ENCODE assay signal across 22 cellular contexts in the genomic region with DNA sequence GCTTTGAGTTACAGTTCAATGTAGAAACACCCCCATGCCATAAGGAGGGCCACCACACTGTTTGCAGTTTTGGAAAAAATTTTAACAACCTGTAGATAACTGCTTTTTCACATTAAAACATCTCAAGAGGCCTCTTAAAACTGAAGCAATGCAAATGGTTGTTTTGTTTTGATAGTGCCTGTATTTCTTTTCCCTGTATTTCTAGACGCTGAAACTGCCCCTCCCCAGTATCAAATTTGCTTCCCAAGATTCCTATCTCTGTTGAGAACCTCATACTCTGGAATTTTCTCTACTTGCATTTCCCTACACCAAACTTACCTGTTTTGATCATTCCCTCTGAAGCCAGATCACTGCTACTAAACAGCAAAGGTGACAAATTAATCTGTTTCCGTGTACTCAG.
"Had no signal": no experiment of that assay in that cellular context is flagged by ENCODE, and none has a peak within 500 bp of the region (broad histone marks: within the 10 kb centered on the region; RNA-seq: fewer than 3 reads in every experiment).

No MANE protein-coding gene starts in this region.

- H3K36me3 ChIP-seq: esophagus muscularis mucosa, gastroesophageal sphincter, heart left ventricle, left lung, lower lobe of right lung had no signal

- H3K36me3 Mint-ChIP-seq: immature natural killer cell; naive thymus-derived CD4-positive, alpha-beta T cell had no signal

- H3K27ac Mint-ChIP-seq: immature natural killer cell; naive thymus-derived CD4-positive, alpha-beta T cell had no signal

- H3K27ac ChIP-seq: coronary artery, esophagus muscularis mucosa, foreskin keratinocyte, gastroesophageal sphincter, heart left ventricle, hepatocyte, left lung, lower lobe of right lung had no signal

- DNase-seq: dermis blood vessel endothelial cell; dorsolateral prefrontal cortex; effector CD4-positive, alpha-beta T cell; effector memory CD4-positive, alpha-beta T cell; foreskin keratinocyte; heart left ventricle; hypothalamus; immature natural killer cell; islet precursor cell; kidney; kidney glomerular epithelial cell; left colon; left lung; left ventricle myocardium superior; lower lobe of right lung; mesenchymal stem cell; midbrain; naive thymus-derived CD4-positive, alpha-beta T cell had no signal

- ATAC-seq: gastroesophageal sphincter; heart left ventricle; left colon; left lung; left ventricle myocardium superior; lower lobe of right lung; naive thymus-derived CD4-positive, alpha-beta T cell had no signal

- H3K4me1 ChIP-seq: esophagus muscularis mucosa, foreskin keratinocyte, gastroesophageal sphincter, left lung, lower lobe of right lung had no signal

- H3K4me3 ChIP-seq: coronary artery, dorsolateral prefrontal cortex, esophagus muscularis mucosa, gastroesophageal sphincter, heart left ventricle, hepatocyte, left lung, lower lobe of right lung had no signal

- H3K4me3 Mint-ChIP-seq: immature natural killer cell; naive thymus-derived CD4-positive, alpha-beta T cell had no signal

- H3K9me3 ChIP-seq: esophagus muscularis mucosa, gastroesophageal sphincter, heart left ventricle, left lung, lower lobe of right lung had no signal

- H3K4me1 Mint-ChIP-seq: naive thymus-derived CD4-positive, alpha-beta T cell had no signal
